ENCODE assay signal across 8 cellular contexts in genomic region chr7:47600199-47601118, GRCh38. TPM values are rescaled to one million over a fixed set of nuclear protein-coding genes. Genes with fewer than 3 reads are reported as not detected.
DNase-seq lines count a peak whose midpoint lies in the region; ATAC-seq and TF ChIP-seq lines count a peak whose summit lies in the region.

No MANE protein-coding gene starts in this region.

- peaks cover 64% of the 10 kb centered on the region for H3F3A ChIP-seq in PC-9 (ENCODE audit: insufficient read depth, low read depth)

- H3K4me1 ChIP-seq in PC-9 (replicated peaks; ENCODE audit: insufficient read depth) (peaks cover 68% of the 10 kb centered on the region), hepatocyte (ENCODE audit: insufficient read depth) (peaks cover 29% of the 10 kb centered on the region)
- no peaks in the 10 kb centered on the region for H3K4me1 ChIP-seq in effector memory CD4-positive, alpha-beta T cell (ENCODE audit: control insufficient read depth, insufficient read depth, low read length, poor library complexity, severe bottlenecking)

- peak overlapping the region; percentile 72 for H2AFZ ChIP-seq in PC-9
- no peak overlapping the region for H2AFZ ChIP-seq in hepatocyte

- POLR2A ChIA-PET in AG04450 (lab: Yijun Ruan, JAX) (interaction anchor here (0.6 to 2.4 kb wide), 6 partner anchors 8 to 492 kb away, joined by 3 to 23 read pairs (median 6); no protein-coding TSS in a partner anchor), PC-9 (lab: Charles Lee; ENCODE audit: unreplicated experiment) (interaction anchor here (0.6 to 0.8 kb wide), 2 partner anchors 9 to 33 kb away, joined by 3 to 10 read pairs; no protein-coding TSS in a partner anchor)

- H3K4me3 ChIP-seq in AG04450 (ENCODE audit: low read depth, low read length) (peak overlapping the region; percentile 17; the same call in 1 of the 2 replicates), PC-9 (peak overlapping the region; percentile 38; the same call in 1 of the 2 replicates), hepatocyte (no peak overlapping the region)
- H3K4me3 ChIP-seq in effector memory CD4-positive, alpha-beta T cell (ENCODE audit: insufficient read depth, low read depth, low read length, poor library complexity, severe bottlenecking): no peak overlapping the region

- TF ChIP-seq CTCF in AG04450 (IDR thresholded peaks at IDR 0.05; ENCODE audit: low read depth, low read length): no peak
- TF ChIP-seq CTCF in PC-9 (conservative IDR thresholded peaks at IDR 0.05): no peak
- no peak for TF ChIP-seq CTCF in hepatocyte (IDR thresholded peaks at IDR 0.05; ENCODE audit: poor library complexity)

- no peaks in the 10 kb centered on the region for H3K9me2 ChIP-seq in PC-9 (ENCODE audit: insufficient read depth)
- H3K9me2 ChIP-seq in hepatocyte (replicated peaks; ENCODE audit: insufficient read depth): no peaks in the 10 kb centered on the region

- CTCF ChIA-PET in AG04450 (lab: Charles Lee): interaction anchor here (0.5 kb wide), 1 partner anchor 539 kb away, joined by 3 read pairs; no protein-coding TSS in a partner anchor
- CTCF ChIA-PET in PC-9 (lab: Charles Lee): interaction anchor here (0.6 to 1.1 kb wide), 3 partner anchors 14 to 219 kb away, joined by 3 to 6 read pairs (median 3); partner anchors contain the start of gene TNS3

- no peaks in the 10 kb centered on the region for H3K27me3 ChIP-seq in AG04450 (ENCODE audit: control insufficient read depth, insufficient read depth, low read length)
- H3K27me3 ChIP-seq in PC-9 (ENCODE audit: insufficient read depth, low read depth): no peaks in the 10 kb centered on the region
- H3K27me3 ChIP-seq in hepatocyte: no peaks in the 10 kb centered on the region
- no peaks in the 10 kb centered on the region for H3K27me3 ChIP-seq in effector memory CD4-positive, alpha-beta T cell (replicated peaks; ENCODE audit: control insufficient read depth, insufficient read depth, low read length, poor library complexity, severe bottlenecking)

- peak; percentile 45 for ATAC-seq in GM21825 (IDR thresholded peaks at IDR 0.05; ENCODE audit: unreplicated experiment)

- BruUV-seq in PC-9 (replicated peaks; lab: Mats Ljungman, UMichigan): no TSS peak

- H3K27ac ChIP-seq in AG04450 (ENCODE audit: low read depth, low read length): peak overlapping the region; percentile 96
- peak overlapping the region; percentile 98 for H3K27ac ChIP-seq in PC-9
- peak overlapping the region; percentile 53 for H3K27ac ChIP-seq in hepatocyte
- H3K27ac ChIP-seq in effector memory CD4-positive, alpha-beta T cell (ENCODE audit: insufficient read depth, low read length, poor library complexity, severe bottlenecking): no peak overlapping the region

- H3K4me2 ChIP-seq in PC-9 (peak overlapping the region; percentile 76), hepatocyte (peak overlapping the region; percentile 22)

- intact Hi-C loops in PC-9 (cut with micrococcal nuclease; ENCODE audit: unreplicated experiment): loop anchor here (1.0 to 5.0 kb wide), 8 partner anchors 9 to 219 kb away; no protein-coding TSS in a partner anchor

- H3K36me3 ChIP-seq in PC-9 (ENCODE audit: low read depth): peaks cover 4% of the 10 kb centered on the region; the same call in 1 of the 2 replicates
- H3K36me3 ChIP-seq in hepatocyte (replicated peaks; ENCODE audit: insufficient read depth, low read depth): no peaks in the 10 kb centered on the region
- no peaks in the 10 kb centered on the region for H3K36me3 ChIP-seq in effector memory CD4-positive, alpha-beta T cell (ENCODE audit: control insufficient read depth, insufficient read depth, low read length)

- H3K9me3 ChIP-seq in AG04450 (ENCODE audit: control insufficient read depth, insufficient read depth, low read length) (peaks cover 38% of the 10 kb centered on the region), PC-9 (ENCODE audit: insufficient read depth, low read depth) (peaks cover 31% of the 10 kb centered on the region; the same call in 1 of the 2 replicates), hepatocyte (ENCODE audit: low read depth) (no peaks in the 10 kb centered on the region)
- H3K9me3 ChIP-seq in effector memory CD4-positive, alpha-beta T cell (ENCODE audit: control insufficient read depth, low read length): no peaks in the 10 kb centered on the region

- no peak for DNase-seq in AG04450 (ENCODE audit: low read depth, low spot score)
- peak; percentile 70 to 88 for DNase-seq in PC-9
- DNase-seq in hepatocyte (ENCODE audit: low spot score): no peak
- no peak for DNase-seq in NCI-H526 treated with DMSO at 0.1 percent for 48 hours (lab: John Stamatoyannopoulos, UW)
- DNase-seq in GM19240 (ENCODE audit: insufficient read length, low spot score): no peak
- DNase-seq in hippocampal formation (lab: John Stamatoyannopoulos, UW): no peak
- DNase-seq in effector memory CD4-positive, alpha-beta T cell: no peak

- peaks cover 8% of the 10 kb centered on the region for H3K79me2 ChIP-seq in PC-9 (ENCODE audit: low read depth)
- no peaks in the 10 kb centered on the region for H3K79me2 ChIP-seq in hepatocyte

- H4K20me1 ChIP-seq in PC-9 (ENCODE audit: insufficient read depth) (no peaks in the 10 kb centered on the region), hepatocyte (ENCODE audit: insufficient read depth, poor library complexity, severe bottlenecking) (no peaks in the 10 kb centered on the region)

- 69% methylated on average over 15 of the region's 15 CpGs for WGBS in hepatocyte (ENCODE audit: low lambda C conversion rate, missing lambda C conversion rate)

RNA-seq across cellular contexts. Expression of gene TNS3, which starts 18.5 kb away (rescaled TPM):
- 121 and 131 TPM in 2 replicates for polyA plus RNA-seq in AG04450 (2011; rRNA removed)
- 326 and 376 TPM in 2 replicates for polyA minus RNA-seq in AG04450 (2011; rRNA and poly(A)+ RNA removed)
- total RNA-seq in PC-9 (2021): 111 and 143 TPM in 2 replicates
- total RNA-seq in hepatocyte: 64.5 and 73.3 TPM in 2 replicates
- polyA plus RNA-seq in hepatocyte: 30.0 and 30.7 TPM in 2 replicates

Comparison
In these comparisons a context has a peak if more than half of its experiments do, and no peak if none do; other contexts are left out.
1. DNase-seq: peak in PC-9 (2 of 2); none in AG04450 (single experiment), hepatocyte (single experiment), NCI-H526 treated with DMSO at 0.1 percent for 48 hours (single experiment), GM19240 (single experiment), hippocampal formation (0 of 2) and effector memory CD4-positive, alpha-beta T cell (0 of 3).
2. H3K4me3 ChIP-seq: peak in AG04450 (single experiment) and PC-9 (single experiment); none in hepatocyte (single experiment) and effector memory CD4-positive, alpha-beta T cell (single experiment).